Comparison of ENCODE assay signal across 8 cellular contexts in genomic region chr19:10074153-10074552, GRCh38. TPM values are rescaled to one million over a fixed set of nuclear protein-coding genes. Genes with fewer than 3 reads are reported as not detected.
DNase-seq lines count a peak whose midpoint lies in the region; ATAC-seq and TF ChIP-seq lines count a peak whose summit lies in the region.

No MANE protein-coding gene starts in this region.

- H3K9ac ChIP-seq in OCI-LY3 (ENCODE audit: low read length) = peak overlapping the region; percentile 35; the same call in 1 of the 2 replicates

- peak; percentile 81 for ATAC-seq in activated naive CD8-positive, alpha-beta T cell treated with anti-CD3 and anti-CD28 coated beads, Interleukin-2, amount 50 U/mL, for 24 hours

- no peaks in the 10 kb centered on the region for H4K20me1 ChIP-seq in OCI-LY3 (ENCODE audit: insufficient read depth, low read length)

- H3K9me3 ChIP-seq in OCI-LY3 (ENCODE audit: insufficient read depth, low read length) = no peaks in the 10 kb centered on the region

- H3K4me1 Mint-ChIP-seq in activated naive CD8-positive, alpha-beta T cell treated with anti-CD3 and anti-CD28 coated beads, Interleukin-2, amount 50 U/mL, for 24 hours = no peaks in the 10 kb centered on the region
- no peaks in the 10 kb centered on the region for H3K4me1 Mint-ChIP-seq in mesothelial cell of epicardium

- no peaks in the 10 kb centered on the region for H3K36me3 ChIP-seq in OCI-LY3 (replicated peaks; ENCODE audit: low read depth, low read length)

- H3K27me3 ChIP-seq in OCI-LY3 (ENCODE audit: low read depth, low read length) = peaks cover 10% of the 10 kb centered on the region; the same call in 1 of the 2 replicates

- no peaks in the 10 kb centered on the region for H3K36me3 Mint-ChIP-seq in activated naive CD8-positive, alpha-beta T cell treated with anti-CD3 and anti-CD28 coated beads, Interleukin-2, amount 50 U/mL, for 24 hours (ENCODE audit: low read depth)
- no peaks in the 10 kb centered on the region for H3K36me3 Mint-ChIP-seq in mesothelial cell of epicardium

- peaks cover 5% of the 10 kb centered on the region for H3K27me3 Mint-ChIP-seq in activated naive CD8-positive, alpha-beta T cell treated with anti-CD3 and anti-CD28 coated beads, Interleukin-2, amount 50 U/mL, for 24 hours
- H3K27me3 Mint-ChIP-seq in mesothelial cell of epicardium (ENCODE audit: low read depth) = peaks cover 39% of the 10 kb centered on the region

- H3K27ac Mint-ChIP-seq in activated naive CD8-positive, alpha-beta T cell treated with anti-CD3 and anti-CD28 coated beads, Interleukin-2, amount 50 U/mL, for 24 hours = no peak overlapping the region
- no peak overlapping the region for H3K27ac Mint-ChIP-seq in mesothelial cell of epicardium

- TF ChIP-seq CTCF in OCI-LY3 (IDR thresholded peaks at IDR 0.05; ENCODE audit: low read depth, low read length) (peak; percentile 97), mesothelial cell of epicardium (IDR thresholded peaks at IDR 0.05; ENCODE audit: unreplicated experiment) (peak; percentile 43)

- H3K4me3 Mint-ChIP-seq in activated naive CD8-positive, alpha-beta T cell treated with anti-CD3 and anti-CD28 coated beads, Interleukin-2, amount 50 U/mL, for 24 hours = no peak overlapping the region
- H3K4me3 Mint-ChIP-seq in mesothelial cell of epicardium = no peak overlapping the region

- H3K4me2 ChIP-seq in OCI-LY3 (ENCODE audit: low read length) = peak overlapping the region; percentile 47

- no peaks in the 10 kb centered on the region for H3K79me2 ChIP-seq in OCI-LY3 (ENCODE audit: low read length)

- 0 out of 2 replicates have a peak overlapping the region, but pooled peaks have one; percentile 20 for H3K4me3 ChIP-seq in OCI-LY3 (ENCODE audit: low read length)

- H2AFZ ChIP-seq in OCI-LY3 (ENCODE audit: low read depth, low read length) = peak overlapping the region; percentile 98

- no peak overlapping the region for H3K27ac ChIP-seq in OCI-LY3 (ENCODE audit: low read length)

- no peaks in the 10 kb centered on the region for H3K9me3 Mint-ChIP-seq in activated naive CD8-positive, alpha-beta T cell treated with anti-CD3 and anti-CD28 coated beads, Interleukin-2, amount 50 U/mL, for 24 hours
- H3K9me3 Mint-ChIP-seq in mesothelial cell of epicardium = no peaks in the 10 kb centered on the region

- H3K4me1 ChIP-seq in OCI-LY3 (ENCODE audit: low read length) = peaks cover 2% of the 10 kb centered on the region; the same call in 1 of the 2 replicates

- DNase-seq in NCI-H82 (lab: John Stamatoyannopoulos, UW) (peak; percentile 46), NCI-H82 treated with DMSO at 0.1 percent for 48 hours (lab: John Stamatoyannopoulos, UW; ENCODE audit: unreplicated experiment) (no peak), mesothelial cell of epicardium (ENCODE audit: low spot score in 2 of 2, unreplicated experiment in 2 of 2) (no peak), NCI-H187 treated with DMSO at 0.1 percent for 48 hours (lab: John Stamatoyannopoulos, UW) (no peak), C1 segment of cervical spinal cord (lab: John Stamatoyannopoulos, UW) (no peak), middle frontal gyrus (ENCODE audit: extremely low spot score, low spot score) (no peak)
- DNase-seq in activated naive CD8-positive, alpha-beta T cell treated with anti-CD3 and anti-CD28 coated beads, Interleukin-2, amount 50 U/mL, for 24 hours = peak; percentile 50

RNA-seq across cellular contexts. Expression of gene SHFL, which starts 12.0 kb away (rescaled TPM):
- 30.6 to 34.6 TPM (median 33.0 TPM) in 3 replicates for total RNA-seq in mesothelial cell of epicardium

RNA-seq across cellular contexts. Expression of gene ANGPTL6, which starts 28.3 kb away (rescaled TPM):
- total RNA-seq in mesothelial cell of epicardium = 0.85 to 1.6 TPM (median 0.97 TPM) in 3 replicates

RNA-seq across cellular contexts. Expression of gene PPAN, which starts 32.0 kb away (rescaled TPM):
- 53.2 to 64.2 TPM (median 62.1 TPM) in 3 replicates for total RNA-seq in mesothelial cell of epicardium

RNA-seq across cellular contexts. Expression of gene P2RY11, which starts 37.3 kb away (rescaled TPM):
- total RNA-seq in mesothelial cell of epicardium = 30.8 to 33.6 TPM (median 31.2 TPM) in 3 replicates

RNA-seq across cellular contexts. Expression of gene EIF3G, which starts 45.5 kb away (rescaled TPM):
- total RNA-seq in mesothelial cell of epicardium = 199 to 207 TPM (median 207 TPM) in 3 replicates

Comparison
In these comparisons a context has a peak if more than half of its experiments do, and no peak if none do; other contexts are left out.
1. DNase-seq: peak in NCI-H82 (single experiment) and activated naive CD8-positive, alpha-beta T cell treated with anti-CD3 and anti-CD28 coated beads, Interleukin-2, amount 50 U/mL, for 24 hours (single experiment); none in NCI-H82 treated with DMSO at 0.1 percent for 48 hours (single experiment), mesothelial cell of epicardium (0 of 2), NCI-H187 treated with DMSO at 0.1 percent for 48 hours (single experiment), C1 segment of cervical spinal cord (0 of 14) and middle frontal gyrus (single experiment).